9 cellular contexts compared by ENCODE assay signal in the genomic region with DNA sequence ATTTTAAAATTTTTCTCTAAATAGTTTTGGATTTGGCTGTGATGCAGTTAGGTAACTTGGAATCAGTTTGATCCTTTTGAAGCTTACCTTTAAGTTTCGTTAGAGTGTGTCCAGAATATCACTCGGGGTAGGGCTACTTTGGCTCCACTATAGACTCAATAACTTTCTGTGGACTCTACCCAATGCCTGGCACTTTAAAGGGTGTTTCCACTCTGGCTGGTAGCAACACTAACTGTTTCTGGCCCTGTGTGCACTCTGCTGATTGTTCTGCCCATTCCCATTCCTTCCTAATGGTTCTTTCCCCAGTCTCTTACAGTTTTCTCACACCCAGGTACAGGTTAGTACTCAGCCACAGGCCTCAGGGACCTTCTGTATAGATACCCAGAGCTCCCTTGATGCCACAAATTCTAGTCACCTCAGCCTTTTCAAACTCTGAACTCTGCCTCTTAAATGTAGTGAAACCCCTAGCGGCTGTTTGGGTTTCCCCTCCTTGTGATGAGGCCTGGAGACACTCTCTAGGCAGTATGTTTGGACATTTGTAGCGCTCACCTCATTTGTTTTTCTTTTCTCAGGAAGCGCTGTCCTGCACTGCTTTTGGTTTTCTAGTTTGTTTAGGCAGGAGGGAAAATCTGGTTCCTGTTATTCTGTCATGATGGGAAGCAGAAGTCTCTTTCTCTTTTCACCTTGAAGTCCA. TPM values are rescaled to one million over a fixed set of nuclear protein-coding genes. Genes with fewer than 3 reads are reported as not detected.
A peak's percentile ranks its signal among the peaks of the same experiment; 100 is the strongest.
DNase-seq lines count a peak whose midpoint lies in the region; ATAC-seq and TF ChIP-seq lines count a peak whose summit lies in the region.
"Had no signal": no experiment of that assay in that cellular context is flagged by ENCODE, and none has a peak within 500 bp of the region (broad histone marks: within the 10 kb centered on the region; RNA-seq: fewer than 3 reads in every experiment).

No MANE protein-coding gene starts in this region.

- no peaks in the 10 kb centered on the region for H3K27me3 ChIP-seq in osteoblast (ENCODE audit: insufficient read depth, low read length)

- H3K27ac ChIP-seq in osteoblast (ENCODE audit: low read depth, low read length) = no peak overlapping the region

- H3K4me2 ChIP-seq in osteoblast (ENCODE audit: insufficient read depth, low read length) = no peak overlapping the region

- H3K36me3 ChIP-seq in osteoblast (ENCODE audit: insufficient read depth, low read length) = peaks cover 2% of the 10 kb centered on the region

- peaks cover 61% of the 10 kb centered on the region for H4K20me1 ChIP-seq in osteoblast (ENCODE audit: insufficient read depth, low read length)

- TF ChIP-seq CTCF in osteoblast (IDR thresholded peaks at IDR 0.05; ENCODE audit: extremely low read depth, low read depth, low read length) = peak; percentile 7

- DNase-seq in osteoblast (ENCODE audit: insufficient read length, low spot score, missing footprints) (no peak), KG1 (lab: John Stamatoyannopoulos, UW) (no peak), NCI-H187 treated with DMSO at 0.1 percent for 48 hours (lab: John Stamatoyannopoulos, UW) (no peak), NCI-H187 (lab: John Stamatoyannopoulos, UW) (no peak), NCI-H2171 treated with DMSO at 0.1 percent for 48 hours (lab: John Stamatoyannopoulos, UW) (no peak)

- no peak overlapping the region for H2AFZ ChIP-seq in osteoblast (ENCODE audit: low read length)

- no peaks in the 10 kb centered on the region for H3K9me3 ChIP-seq in osteoblast (ENCODE audit: low read depth, low read length)

- no peaks in the 10 kb centered on the region for H3K4me1 ChIP-seq in osteoblast (ENCODE audit: insufficient read depth, low read length)

- ATAC-seq in GM18867 (IDR thresholded peaks at IDR 0.05; ENCODE audit: unreplicated experiment) (peak; percentile 72), GM21786 (IDR thresholded peaks at IDR 0.05; ENCODE audit: unreplicated experiment) (peak; percentile 94), HG03571 (IDR thresholded peaks at IDR 0.05; ENCODE audit: unreplicated experiment) (peak; percentile 85)
- ATAC-seq: HCT116 had no signal

- H3K79me2 ChIP-seq in osteoblast (ENCODE audit: insufficient read depth, low read length) = peaks cover 97% of the 10 kb centered on the region

- H3K4me3 ChIP-seq in osteoblast (ENCODE audit: insufficient read depth, low read length) = no peak overlapping the region

RNA-seq across cellular contexts. Expression of gene CUL5, which starts 16.8 kb away (rescaled TPM):
- 44.5 and 45.2 TPM in 2 replicates for total RNA-seq in osteoblast
